ENCODE assay signal across 2 cellular contexts in the genomic region with DNA sequence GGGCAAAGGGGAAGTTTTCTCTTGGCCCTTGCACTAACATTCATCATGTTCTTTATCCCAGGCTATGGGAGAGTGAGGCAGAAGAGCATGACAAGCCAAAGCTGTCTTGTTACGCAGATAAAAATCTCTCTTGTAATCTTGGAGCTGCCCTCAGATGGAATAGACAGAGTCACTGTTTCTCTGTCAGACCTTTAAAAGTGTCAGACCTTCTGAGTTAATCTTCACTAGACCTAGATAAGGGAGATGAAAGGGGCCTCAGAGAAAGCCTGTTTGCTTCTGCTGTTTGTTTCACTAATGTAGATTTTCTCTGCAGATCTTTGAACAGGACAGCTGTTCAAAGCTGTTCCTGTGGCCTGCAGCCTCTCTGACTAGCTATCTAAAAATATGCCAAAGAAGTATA.
A peak's percentile ranks its signal among the peaks of the same experiment; 100 is the strongest.
TF ChIP-seq lines count a peak whose summit lies in the region.

No MANE protein-coding gene starts in this region.

TF ChIP-seq in HepG2, 621 proteins besides CTCF, POLR2A, EP300 and RAD21 (continued from another document and continues in another):
- TF ChIP-seq, protein P1, sequence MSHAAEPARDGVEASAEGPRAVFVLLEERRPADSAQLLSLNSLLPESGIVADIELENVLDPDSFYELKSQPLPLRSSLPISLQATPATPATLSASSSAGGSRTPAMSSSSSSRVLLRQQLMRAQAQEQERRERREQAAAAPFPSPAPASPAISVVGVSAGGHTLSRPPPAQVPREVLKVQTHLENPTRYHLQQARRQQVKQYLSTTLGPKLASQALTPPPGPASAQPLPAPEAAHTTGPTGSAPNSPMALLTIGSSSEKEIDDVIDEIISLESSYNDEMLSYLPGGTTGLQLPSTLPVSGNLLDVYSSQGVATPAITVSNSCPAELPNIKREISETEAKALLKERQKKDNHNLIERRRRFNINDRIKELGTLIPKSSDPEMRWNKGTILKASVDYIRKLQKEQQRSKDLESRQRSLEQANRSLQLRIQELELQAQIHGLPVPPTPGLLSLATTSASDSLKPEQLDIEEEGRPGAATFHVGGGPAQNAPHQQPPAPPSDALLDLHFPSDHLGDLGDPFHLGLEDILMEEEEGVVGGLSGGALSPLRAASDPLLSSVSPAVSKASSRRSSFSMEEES (CRISPR knock-in tag; IDR thresholded peaks at IDR 0.05) = no peak
- TF ChIP-seq, protein P2, sequence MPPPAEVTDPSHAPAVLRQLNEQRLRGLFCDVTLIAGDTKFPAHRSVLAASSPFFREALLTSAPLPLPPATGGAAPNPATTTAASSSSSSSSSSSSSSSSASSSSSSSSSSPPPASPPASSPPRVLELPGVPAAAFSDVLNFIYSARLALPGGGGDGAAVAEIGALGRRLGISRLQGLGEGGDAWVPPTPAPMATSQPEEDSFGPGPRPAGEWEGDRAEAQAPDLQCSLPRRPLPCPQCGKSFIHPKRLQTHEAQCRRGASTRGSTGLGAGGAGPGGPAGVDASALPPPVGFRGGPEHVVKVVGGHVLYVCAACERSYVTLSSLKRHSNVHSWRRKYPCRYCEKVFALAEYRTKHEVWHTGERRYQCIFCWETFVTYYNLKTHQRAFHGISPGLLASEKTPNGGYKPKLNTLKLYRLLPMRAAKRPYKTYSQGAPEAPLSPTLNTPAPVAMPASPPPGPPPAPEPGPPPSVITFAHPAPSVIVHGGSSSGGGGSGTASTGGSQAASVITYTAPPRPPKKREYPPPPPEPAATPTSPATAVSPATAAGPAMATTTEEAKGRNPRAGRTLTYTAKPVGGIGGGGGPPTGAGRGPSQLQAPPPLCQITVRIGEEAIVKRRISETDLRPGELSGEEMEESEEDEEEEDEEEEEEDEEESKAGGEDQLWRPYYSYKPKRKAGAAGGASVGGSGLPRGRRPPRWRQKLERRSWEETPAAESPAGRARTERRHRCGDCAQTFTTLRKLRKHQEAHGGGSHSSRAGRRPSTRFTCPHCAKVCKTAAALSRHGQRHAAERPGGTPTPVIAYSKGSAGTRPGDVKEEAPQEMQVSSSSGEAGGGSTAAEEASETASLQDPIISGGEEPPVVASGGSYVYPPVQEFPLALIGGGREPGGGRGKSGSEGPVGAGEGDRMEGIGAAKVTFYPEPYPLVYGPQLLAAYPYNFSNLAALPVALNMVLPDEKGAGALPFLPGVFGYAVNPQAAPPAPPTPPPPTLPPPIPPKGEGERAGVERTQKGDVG (CRISPR knock-in tag; IDR thresholded peaks at IDR 0.05; ENCODE audit: borderline replicate concordance) = no peak
- no peak for TF ChIP-seq ZNF567 (CRISPR knock-in tag; IDR thresholded peaks at IDR 0.05; ENCODE audit: borderline replicate concordance)
- no peak for TF ChIP-seq ZMYM2 (CRISPR knock-in tag; IDR thresholded peaks at IDR 0.05)
- TF ChIP-seq, protein P3, sequence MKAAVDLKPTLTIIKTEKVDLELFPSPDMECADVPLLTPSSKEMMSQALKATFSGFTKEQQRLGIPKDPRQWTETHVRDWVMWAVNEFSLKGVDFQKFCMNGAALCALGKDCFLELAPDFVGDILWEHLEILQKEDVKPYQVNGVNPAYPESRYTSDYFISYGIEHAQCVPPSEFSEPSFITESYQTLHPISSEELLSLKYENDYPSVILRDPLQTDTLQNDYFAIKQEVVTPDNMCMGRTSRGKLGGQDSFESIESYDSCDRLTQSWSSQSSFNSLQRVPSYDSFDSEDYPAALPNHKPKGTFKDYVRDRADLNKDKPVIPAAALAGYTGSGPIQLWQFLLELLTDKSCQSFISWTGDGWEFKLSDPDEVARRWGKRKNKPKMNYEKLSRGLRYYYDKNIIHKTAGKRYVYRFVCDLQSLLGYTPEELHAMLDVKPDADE (CRISPR knock-in tag; IDR thresholded peaks at IDR 0.05) = no peak
- peak; percentile 68 for TF ChIP-seq KAT8 (CRISPR knock-in tag; IDR thresholded peaks at IDR 0.05)
- TF ChIP-seq, protein P4, sequence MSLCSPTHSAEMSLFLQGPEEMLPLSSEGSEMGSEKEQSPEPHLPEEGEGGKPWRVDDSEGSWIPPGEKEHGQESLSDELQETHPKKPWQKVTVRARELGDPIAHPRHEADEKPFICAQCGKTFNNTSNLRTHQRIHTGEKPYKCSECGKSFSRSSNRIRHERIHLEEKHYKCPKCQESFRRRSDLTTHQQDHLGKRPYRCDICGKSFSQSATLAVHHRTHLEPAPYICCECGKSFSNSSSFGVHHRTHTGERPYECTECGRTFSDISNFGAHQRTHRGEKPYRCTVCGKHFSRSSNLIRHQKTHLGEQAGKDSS (CRISPR knock-in tag; IDR thresholded peaks at IDR 0.05; ENCODE audit: borderline replicate concordance, low read depth) = no peak
- TF ChIP-seq SIX1 (CRISPR knock-in tag; IDR thresholded peaks at IDR 0.05; ENCODE audit: borderline replicate concordance) = peak; percentile 30; the same call in 1 of the 2 replicates
- TF ChIP-seq, protein P5, sequence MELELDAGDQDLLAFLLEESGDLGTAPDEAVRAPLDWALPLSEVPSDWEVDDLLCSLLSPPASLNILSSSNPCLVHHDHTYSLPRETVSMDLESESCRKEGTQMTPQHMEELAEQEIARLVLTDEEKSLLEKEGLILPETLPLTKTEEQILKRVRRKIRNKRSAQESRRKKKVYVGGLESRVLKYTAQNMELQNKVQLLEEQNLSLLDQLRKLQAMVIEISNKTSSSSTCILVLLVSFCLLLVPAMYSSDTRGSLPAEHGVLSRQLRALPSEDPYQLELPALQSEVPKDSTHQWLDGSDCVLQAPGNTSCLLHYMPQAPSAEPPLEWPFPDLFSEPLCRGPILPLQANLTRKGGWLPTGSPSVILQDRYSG (CRISPR knock-in tag; IDR thresholded peaks at IDR 0.05) = no peak
- TF ChIP-seq RBFOX2 (IDR thresholded peaks at IDR 0.05; ENCODE audit: low read depth, low read length) = peak; percentile 33; the same call in 1 of the 2 replicates
- TF ChIP-seq MED13 (CRISPR knock-in tag; IDR thresholded peaks at IDR 0.05) = 0 out of 2 replicates have a peak, but pooled peaks have one; percentile 73
- TF ChIP-seq TBX3 (IDR thresholded peaks at IDR 0.05; ENCODE audit: borderline replicate concordance) = no peak
- TF ChIP-seq SALL1 (CRISPR knock-in tag; IDR thresholded peaks at IDR 0.05) = peak; percentile 17; the same call in 1 of the 2 replicates
- TF ChIP-seq XBP1 (CRISPR knock-in tag; IDR thresholded peaks at IDR 0.05) = no peak
- no peak for TF ChIP-seq ZNF431 (CRISPR knock-in tag; IDR thresholded peaks at IDR 0.05; ENCODE audit: borderline replicate concordance, low read depth)
- TF ChIP-seq KDM6A (CRISPR knock-in tag; IDR thresholded peaks at IDR 0.05; ENCODE audit: low read depth) = peak; percentile 81
- TF ChIP-seq FOXP1 (IDR thresholded peaks at IDR 0.05) = no peak
- TF ChIP-seq FOXP1 (CRISPR knock-in tag; IDR thresholded peaks at IDR 0.05) = peak; percentile 74; the same call in 1 of the 2 replicates
- peak; percentile 31; the same call in 1 of the 2 replicates for TF ChIP-seq ZNF205 (CRISPR knock-in tag; IDR thresholded peaks at IDR 0.05)
- no peak for TF ChIP-seq ZNF589 (CRISPR knock-in tag; conservative IDR thresholded peaks at IDR 0.05)

TF ChIP-seq in SK-N-SH, 30 proteins besides CTCF, POLR2A, EP300 and RAD21 (continued from another document):
- TF ChIP-seq, protein P6, sequence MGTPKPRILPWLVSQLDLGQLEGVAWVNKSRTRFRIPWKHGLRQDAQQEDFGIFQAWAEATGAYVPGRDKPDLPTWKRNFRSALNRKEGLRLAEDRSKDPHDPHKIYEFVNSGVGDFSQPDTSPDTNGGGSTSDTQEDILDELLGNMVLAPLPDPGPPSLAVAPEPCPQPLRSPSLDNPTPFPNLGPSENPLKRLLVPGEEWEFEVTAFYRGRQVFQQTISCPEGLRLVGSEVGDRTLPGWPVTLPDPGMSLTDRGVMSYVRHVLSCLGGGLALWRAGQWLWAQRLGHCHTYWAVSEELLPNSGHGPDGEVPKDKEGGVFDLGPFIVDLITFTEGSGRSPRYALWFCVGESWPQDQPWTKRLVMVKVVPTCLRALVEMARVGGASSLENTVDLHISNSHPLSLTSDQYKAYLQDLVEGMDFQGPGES (IDR thresholded peaks at IDR 0.05; ENCODE audit: low read depth, low read length) = no peak
- TF ChIP-seq SIN3A (IDR thresholded peaks at IDR 0.05; ENCODE audit: borderline replicate concordance, low read depth, low read length) = no peak
- TF ChIP-seq RFX5 (IDR thresholded peaks at IDR 0.05; ENCODE audit: low read length) = no peak
- no peak for TF ChIP-seq NFIC (IDR thresholded peaks at IDR 0.05; ENCODE audit: borderline replicate concordance)
- TF ChIP-seq, protein P7, sequence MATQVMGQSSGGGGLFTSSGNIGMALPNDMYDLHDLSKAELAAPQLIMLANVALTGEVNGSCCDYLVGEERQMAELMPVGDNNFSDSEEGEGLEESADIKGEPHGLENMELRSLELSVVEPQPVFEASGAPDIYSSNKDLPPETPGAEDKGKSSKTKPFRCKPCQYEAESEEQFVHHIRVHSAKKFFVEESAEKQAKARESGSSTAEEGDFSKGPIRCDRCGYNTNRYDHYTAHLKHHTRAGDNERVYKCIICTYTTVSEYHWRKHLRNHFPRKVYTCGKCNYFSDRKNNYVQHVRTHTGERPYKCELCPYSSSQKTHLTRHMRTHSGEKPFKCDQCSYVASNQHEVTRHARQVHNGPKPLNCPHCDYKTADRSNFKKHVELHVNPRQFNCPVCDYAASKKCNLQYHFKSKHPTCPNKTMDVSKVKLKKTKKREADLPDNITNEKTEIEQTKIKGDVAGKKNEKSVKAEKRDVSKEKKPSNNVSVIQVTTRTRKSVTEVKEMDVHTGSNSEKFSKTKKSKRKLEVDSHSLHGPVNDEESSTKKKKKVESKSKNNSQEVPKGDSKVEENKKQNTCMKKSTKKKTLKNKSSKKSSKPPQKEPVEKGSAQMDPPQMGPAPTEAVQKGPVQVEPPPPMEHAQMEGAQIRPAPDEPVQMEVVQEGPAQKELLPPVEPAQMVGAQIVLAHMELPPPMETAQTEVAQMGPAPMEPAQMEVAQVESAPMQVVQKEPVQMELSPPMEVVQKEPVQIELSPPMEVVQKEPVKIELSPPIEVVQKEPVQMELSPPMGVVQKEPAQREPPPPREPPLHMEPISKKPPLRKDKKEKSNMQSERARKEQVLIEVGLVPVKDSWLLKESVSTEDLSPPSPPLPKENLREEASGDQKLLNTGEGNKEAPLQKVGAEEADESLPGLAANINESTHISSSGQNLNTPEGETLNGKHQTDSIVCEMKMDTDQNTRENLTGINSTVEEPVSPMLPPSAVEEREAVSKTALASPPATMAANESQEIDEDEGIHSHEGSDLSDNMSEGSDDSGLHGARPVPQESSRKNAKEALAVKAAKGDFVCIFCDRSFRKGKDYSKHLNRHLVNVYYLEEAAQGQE (IDR thresholded peaks at IDR 0.05; ENCODE audit: low read depth, low read length) = no peak
- no peak for TF ChIP-seq RXRA (IDR thresholded peaks at IDR 0.05; ENCODE audit: borderline replicate concordance, low read depth)
- no peak for TF ChIP-seq ELF1 (IDR thresholded peaks at IDR 0.05)
- no peak for TF ChIP-seq RCOR1 (IDR thresholded peaks at IDR 0.05; ENCODE audit: low read length)
- TF ChIP-seq EZH2phosphoT487 (IDR thresholded peaks at IDR 0.05; ENCODE audit: borderline replicate concordance, low read depth) = no peak
- no peak for TF ChIP-seq TCF12 (IDR thresholded peaks at IDR 0.05)
TF ChIP-seq in SK-N-SH: peak in this region for 0.
